In genomic region chr16:58196898-58197313, GRCh38 we compare ENCODE assay signal across 8 cellular contexts. TPM values are rescaled to one million over a fixed set of nuclear protein-coding genes. Genes with fewer than 3 reads are reported as not detected.
DNase-seq lines count a peak whose midpoint lies in the region; ATAC-seq and TF ChIP-seq lines count a peak whose summit lies in the region.

No MANE protein-coding gene starts in this region.

- H3K36me3 Mint-ChIP-seq in Caco-2 (ENCODE audit: insufficient read depth, unreplicated experiment): peaks cover 60% of the 10 kb centered on the region
- peaks cover 38% of the 10 kb centered on the region for H3K36me3 Mint-ChIP-seq in central memory CD8-positive, alpha-beta T cell (ENCODE audit: insufficient read depth)

- H3K9me3 ChIP-seq in Caco-2: no peaks in the 10 kb centered on the region

- 18% methylated on average over 11 of the region's 11 CpGs for WGBS in urinary bladder

- DNase-seq in Caco-2 (peak in 1 of 2 experiments; percentile 15), LHCN-M2 (ENCODE audit: low read depth) (peak; percentile 27), lung microvascular endothelial cell (ENCODE audit: low read depth in 2 of 2) (peak; percentile 14 to 44), HK-2 (ENCODE audit: unreplicated experiment) (no peak), NCI-H1092 (lab: John Stamatoyannopoulos, UW) (no peak), activated gamma-delta T cell (lab: John Stamatoyannopoulos, UW) (no peak)
- no peak for DNase-seq in central memory CD8-positive, alpha-beta T cell (ENCODE audit: low spot score in 2 of 2)

- H3K27ac ChIP-seq in urinary bladder (ENCODE audit: low read depth): no peak overlapping the region

- POLR2A ChIA-PET in Caco-2 (lab: Charles Lee): interaction anchor here (0.8 kb wide), 2 partner anchors 172 to 196 kb away, joined by 4 to 7 read pairs; no protein-coding TSS in a partner anchor

- H3K27me3 ChIP-seq in Caco-2 (replicated peaks; ENCODE audit: control insufficient read depth, insufficient read depth, low read length): no peaks in the 10 kb centered on the region

- peaks cover 8% of the 10 kb centered on the region for H3K27me3 Mint-ChIP-seq in Caco-2 (ENCODE audit: insufficient read depth, unreplicated experiment)
- peaks cover 19% of the 10 kb centered on the region for H3K27me3 Mint-ChIP-seq in central memory CD8-positive, alpha-beta T cell

- no peak for ATAC-seq in central memory CD8-positive, alpha-beta T cell (replicated peaks; ENCODE audit: extremely low read depth, poor library complexity, severe bottlenecking)

- H3K4me1 ChIP-seq in Caco-2: peaks cover 11% of the 10 kb centered on the region
- H3K4me1 ChIP-seq in urinary bladder (ENCODE audit: insufficient read depth): no peaks in the 10 kb centered on the region

- peak overlapping the region; percentile 95 for H3K4me3 ChIP-seq in Caco-2 (ENCODE audit: low read depth, low read length)
- H3K4me3 ChIP-seq in urinary bladder (ENCODE audit: low read depth, low read length): peak overlapping the region; percentile 100

- no peaks in the 10 kb centered on the region for H3K9me3 Mint-ChIP-seq in Caco-2 (ENCODE audit: unreplicated experiment)
- H3K9me3 Mint-ChIP-seq in central memory CD8-positive, alpha-beta T cell: no peaks in the 10 kb centered on the region

- BruUV-seq in Caco-2 (replicated peaks; lab: Mats Ljungman, UMichigan): no TSS peak

- intact Hi-C loops in Caco-2 (cut with micrococcal nuclease; ENCODE audit: unreplicated experiment): loop anchor here (5.0 kb wide), 2 partner anchors 40 to 290 kb away; no protein-coding TSS in a partner anchor

- H3K36me3 ChIP-seq in Caco-2 (ENCODE audit: control insufficient read depth, insufficient read depth, low read length): peaks cover 2% of the 10 kb centered on the region; the same call in 1 of the 2 replicates
- H3K36me3 ChIP-seq in urinary bladder (ENCODE audit: insufficient read depth): peaks cover 5% of the 10 kb centered on the region

- TF ChIP-seq CTCF in Caco-2 (IDR thresholded peaks at IDR 0.05; ENCODE audit: insufficient read depth in 1 of 2, low read depth in 1 of 2, low read length in 1 of 2, severe bottlenecking in 1 of 2, unreplicated experiment in 1 of 2): no peak

- CTCF ChIA-PET in Caco-2 (lab: Charles Lee): interaction anchor here (0.9 kb wide), 2 partner anchors 9 to 67 kb away, joined by 4 to 5 read pairs; partner anchors contain the start of gene CFAP20

- peak overlapping the region; percentile 84 for H3K27ac Mint-ChIP-seq in Caco-2 (ENCODE audit: unreplicated experiment)
- peak overlapping the region; percentile 74 for H3K27ac Mint-ChIP-seq in central memory CD8-positive, alpha-beta T cell (ENCODE audit: low read depth)

- peaks cover 12% of the 10 kb centered on the region for H3K4me1 Mint-ChIP-seq in Caco-2 (ENCODE audit: low read depth, unreplicated experiment)
- peaks cover 47% of the 10 kb centered on the region for H3K4me1 Mint-ChIP-seq in central memory CD8-positive, alpha-beta T cell

- peak overlapping the region; percentile 96 for H3K4me3 Mint-ChIP-seq in Caco-2 (ENCODE audit: unreplicated experiment)
- H3K4me3 Mint-ChIP-seq in central memory CD8-positive, alpha-beta T cell: peak overlapping the region; percentile 85

RNA-seq across cellular contexts. Expression of gene CSNK2A2, which starts 1.0 kb away (rescaled TPM):
- 165 and 181 TPM in 2 replicates for total RNA-seq in Caco-2 (2022)
- total RNA-seq in LHCN-M2 (2014; rRNA removed): 25.4 and 27.4 TPM in 2 replicates
- polyA plus RNA-seq in LHCN-M2 (2012): 31.9 TPM
- 21.6 and 26.6 TPM in 2 replicates for total RNA-seq in lung microvascular endothelial cell
- 35.8 TPM for total RNA-seq in urinary bladder
- 35.4 TPM for polyA plus RNA-seq in urinary bladder

Comparison
In these comparisons a context has a peak if more than half of its experiments do, and no peak if none do; other contexts are left out.
1. DNase-seq: peak in LHCN-M2 (single experiment) and lung microvascular endothelial cell (2 of 2); none in central memory CD8-positive, alpha-beta T cell (0 of 2), HK-2 (single experiment), NCI-H1092 (single experiment) and activated gamma-delta T cell (single experiment).